ENCODE assay signal across 10 cellular contexts in genomic region chr3:125107861-125108567, GRCh38. TPM values are rescaled to one million over a fixed set of nuclear protein-coding genes. Genes with fewer than 3 reads are reported as not detected.
DNase-seq lines count a peak whose midpoint lies in the region; ATAC-seq and TF ChIP-seq lines count a peak whose summit lies in the region.
"Had no signal": no experiment of that assay in that cellular context is flagged by ENCODE, and none has a peak within 500 bp of the region (broad histone marks: within the 10 kb centered on the region; RNA-seq: fewer than 3 reads in every experiment).

No MANE protein-coding gene starts in this region.

- no peak overlapping the region for H3K27ac Mint-ChIP-seq in activated naive CD8-positive, alpha-beta T cell treated with anti-CD3 and anti-CD28 coated beads, Interleukin-2, amount 50 U/mL, for 24 hours
- no peak overlapping the region for H3K27ac Mint-ChIP-seq in activated naive CD8-positive, alpha-beta T cell treated with anti-CD3 and anti-CD28 coated beads for 36 hours
- H3K27ac Mint-ChIP-seq: CD4-positive, alpha-beta T cell had no signal

- H3K36me3 Mint-ChIP-seq in activated naive CD8-positive, alpha-beta T cell treated with anti-CD3 and anti-CD28 coated beads, Interleukin-2, amount 50 U/mL, for 24 hours (ENCODE audit: low read depth): no peaks in the 10 kb centered on the region
- peaks cover 6% of the 10 kb centered on the region for H3K36me3 Mint-ChIP-seq in activated naive CD8-positive, alpha-beta T cell treated with anti-CD3 and anti-CD28 coated beads for 36 hours

- DNase-seq in activated naive CD8-positive, alpha-beta T cell treated with anti-CD3 and anti-CD28 coated beads, Interleukin-2, amount 50 U/mL, for 24 hours: no peak
- no peak for DNase-seq in activated naive CD8-positive, alpha-beta T cell treated with anti-CD3 and anti-CD28 coated beads for 36 hours
- DNase-seq in cardiac fibroblast (ENCODE audit: low read depth in 2 of 2) (peak; percentile 80 to 90), aorta (peak in 1 of 2 donors; percentile 60), retina (no peak), DMS153 (lab: John Stamatoyannopoulos, UW) (no peak)
- DNase-seq: CD4-positive, alpha-beta T cell; NCI-H2081 had no signal

- ATAC-seq in activated naive CD8-positive, alpha-beta T cell treated with anti-CD3 and anti-CD28 coated beads, Interleukin-2, amount 50 U/mL, for 24 hours: peak; percentile 15
- ATAC-seq in HG03175 (IDR thresholded peaks at IDR 0.05; ENCODE audit: unreplicated experiment) (peak; percentile 46), aorta (ENCODE audit: low FRiP score) (peak; percentile 70), HG03460 (IDR thresholded peaks at IDR 0.05; ENCODE audit: unreplicated experiment) (no peak)

- H3K27me3 Mint-ChIP-seq in activated naive CD8-positive, alpha-beta T cell treated with anti-CD3 and anti-CD28 coated beads, Interleukin-2, amount 50 U/mL, for 24 hours: peaks cover 19% of the 10 kb centered on the region
- peaks cover 6% of the 10 kb centered on the region for H3K27me3 Mint-ChIP-seq in activated naive CD8-positive, alpha-beta T cell treated with anti-CD3 and anti-CD28 coated beads for 36 hours
- H3K27me3 Mint-ChIP-seq: CD4-positive, alpha-beta T cell had no signal

- H3K27ac ChIP-seq in aorta (ENCODE audit: low read depth in 1 of 2, low read length in 2 of 2): peak overlapping the region in 1 of 2 donors; percentile 37

- H3K9me3 ChIP-seq in aorta (ENCODE audit: control insufficient read depth, low read length): no peaks in the 10 kb centered on the region

- H3K36me3 ChIP-seq in aorta (ENCODE audit: control insufficient read depth in 1 of 2, insufficient read depth in 2 of 2, low read length in 1 of 2): no peaks in the 10 kb centered on the region

- intact Hi-C loops in aorta (cut with DNase I): loop anchor here in 1 of 2 donors (5.0 kb wide), 1 partner anchor 51 kb away; the partner anchor contains the start of gene HEG1

- no peaks in the 10 kb centered on the region for H3K27me3 ChIP-seq in aorta (ENCODE audit: control insufficient read depth in 1 of 2, insufficient read depth in 2 of 2, low read length in 1 of 2)

- peaks cover 10% of the 10 kb centered on the region for H3K9me3 Mint-ChIP-seq in activated naive CD8-positive, alpha-beta T cell treated with anti-CD3 and anti-CD28 coated beads, Interleukin-2, amount 50 U/mL, for 24 hours
- H3K9me3 Mint-ChIP-seq in activated naive CD8-positive, alpha-beta T cell treated with anti-CD3 and anti-CD28 coated beads for 36 hours: peaks cover 6% of the 10 kb centered on the region
- H3K9me3 Mint-ChIP-seq: CD4-positive, alpha-beta T cell had no signal

- H3K4me1 ChIP-seq in aorta (ENCODE audit: control insufficient read depth in 1 of 2, insufficient read depth in 2 of 2, low read length in 2 of 2): peaks cover 3 to 5% of the 10 kb centered on the region in 2 donors

- peaks cover 48% of the 10 kb centered on the region for H3K4me1 Mint-ChIP-seq in activated naive CD8-positive, alpha-beta T cell treated with anti-CD3 and anti-CD28 coated beads, Interleukin-2, amount 50 U/mL, for 24 hours
- H3K4me1 Mint-ChIP-seq in activated naive CD8-positive, alpha-beta T cell treated with anti-CD3 and anti-CD28 coated beads for 36 hours: peaks cover 24% of the 10 kb centered on the region

- no peak for TF ChIP-seq CTCF in cardiac fibroblast (IDR thresholded peaks at IDR 0.05; ENCODE audit: low read depth, low read length)

- 36 to 41% methylated on average over 13 of the region's 13 CpGs for WGBS in aorta, 2 donors

- H3K4me3 ChIP-seq in cardiac fibroblast (replicated peaks in 1 of 2; ENCODE audit: low read depth in 2 of 2, low read length in 2 of 2) (no peak overlapping the region), aorta (ENCODE audit: low read length in 2 of 2) (no peak overlapping the region)

- H3K4me3 Mint-ChIP-seq in activated naive CD8-positive, alpha-beta T cell treated with anti-CD3 and anti-CD28 coated beads, Interleukin-2, amount 50 U/mL, for 24 hours: no peak overlapping the region
- H3K4me3 Mint-ChIP-seq in activated naive CD8-positive, alpha-beta T cell treated with anti-CD3 and anti-CD28 coated beads for 36 hours: no peak overlapping the region
- H3K4me3 Mint-ChIP-seq: CD4-positive, alpha-beta T cell had no signal

RNA-seq across cellular contexts. Expression of gene HEG1, which starts 52.2 kb away (rescaled TPM):
- 10 to 100 TPM; 20.7 to 21.4 TPM for total RNA-seq in activated naive CD8-positive, alpha-beta T cell treated with anti-CD3 and anti-CD28 coated beads for 36 hours
- total RNA-seq in aorta: 100 to 1,000 TPM in 1 of 2 donors, 10 to 100 TPM in 1; 99.3 to 204 TPM
- 10 to 100 TPM in 1 of 2 donors, 1 to 10 TPM in 1; 4.9 to 12.0 TPM for polyA plus RNA-seq in aorta

Comparison
In these comparisons a context has a peak if more than half of its experiments do, and no peak if none do; other contexts are left out.
1. DNase-seq: peak in cardiac fibroblast (2 of 2); none in activated naive CD8-positive, alpha-beta T cell treated with anti-CD3 and anti-CD28 coated beads, Interleukin-2, amount 50 U/mL, for 24 hours (single experiment), activated naive CD8-positive, alpha-beta T cell treated with anti-CD3 and anti-CD28 coated beads for 36 hours (single experiment), retina (single experiment) and DMS153 (single experiment).
2. RNA of gene HEG1, which starts 52.2 kb away (total RNA-seq): 99.3 to 204 TPM in aorta; 20.7 to 21.4 TPM in activated naive CD8-positive, alpha-beta T cell treated with anti-CD3 and anti-CD28 coated beads for 36 hours; every median in the first group is over 4 times any median in the second.